ENCODE assay signal across 8 cellular contexts in genomic region chr5:146662229-146662628, GRCh38.
DNase-seq lines count a peak whose midpoint lies in the region; ATAC-seq, FAIRE-seq and TF ChIP-seq lines count a peak whose summit lies in the region.

No MANE protein-coding gene starts in this region.

- H3K27ac ChIP-seq in DND-41 (ENCODE audit: low read length), result no peak overlapping the region
- H3K27ac ChIP-seq in astrocyte (ENCODE audit: low read depth, low read length), result no peak overlapping the region
- H3K27ac ChIP-seq in mesenchymal stem cell (ENCODE audit: low read length, poor library complexity, severe bottlenecking), result no peak overlapping the region
- H3K27ac ChIP-seq in uterus, result no peak overlapping the region
- H3K27ac ChIP-seq in colonic mucosa, result no peak overlapping the region

- H3K79me1 ChIP-seq in mesenchymal stem cell (replicated peaks; ENCODE audit: low read length, poor library complexity, severe bottlenecking), result no peaks in the 10 kb centered on the region

- H3K4ac ChIP-seq in mesenchymal stem cell (ENCODE audit: low read depth in 1 of 2, low read length in 2 of 2), result no peak overlapping the region

- H3K4me2 ChIP-seq in DND-41 (ENCODE audit: insufficient read depth, low read length), result no peak overlapping the region
- no peak overlapping the region for H3K4me2 ChIP-seq in astrocyte (ENCODE audit: low read length)
- no peak overlapping the region for H3K4me2 ChIP-seq in mesenchymal stem cell (ENCODE audit: low read length, poor library complexity, severe bottlenecking)

- ATAC-seq in DND-41 (ENCODE audit: insufficient read depth, low read depth), result no peak
- ATAC-seq in HG03565 (IDR thresholded peaks at IDR 0.05; ENCODE audit: unreplicated experiment), result peak; percentile 47
- no peak for ATAC-seq in stimulated activated naive B cell treated with anti-CD40 and anti-IgM and Interleukin-4, amounts not matched to agents 10 μg/mL and 1 μg/mL and 100 μg/mL, for 72 hours (replicated peaks)
- ATAC-seq in HG03135 (IDR thresholded peaks at IDR 0.05; ENCODE audit: unreplicated experiment), result no peak

- H3K27ac Mint-ChIP-seq in astrocyte (ENCODE audit: unreplicated experiment), result no peak overlapping the region
- no peak overlapping the region for H3K27ac Mint-ChIP-seq in stimulated activated naive B cell treated with anti-CD40 and anti-IgM and Interleukin-4, amounts not matched to agents 10 μg/mL and 1 μg/mL and 100 μg/mL, for 72 hours

- no peak overlapping the region for H3K18ac ChIP-seq in mesenchymal stem cell (ENCODE audit: low read depth in 1 of 2, low read length in 2 of 2)

- H3K27me3 ChIP-seq in DND-41 (ENCODE audit: insufficient read depth, low read length, poor library complexity), result peaks cover 9% of the 10 kb centered on the region
- H3K27me3 ChIP-seq in astrocyte (ENCODE audit: insufficient read depth, low read length), result no peaks in the 10 kb centered on the region
- no peaks in the 10 kb centered on the region for H3K27me3 ChIP-seq in mesenchymal stem cell (ENCODE audit: control insufficient read depth in 1 of 2, insufficient read depth in 1 of 2, low read length in 2 of 2)
- H3K27me3 ChIP-seq in uterus, result no peaks in the 10 kb centered on the region
- no peaks in the 10 kb centered on the region for H3K27me3 ChIP-seq in colonic mucosa

- H2AFZ ChIP-seq in DND-41 (ENCODE audit: low read depth, low read length) (no peak overlapping the region), astrocyte (ENCODE audit: low read depth, low read length) (no peak overlapping the region), mesenchymal stem cell (ENCODE audit: low read depth, low read length) (no peak overlapping the region)

- H3K23ac ChIP-seq in mesenchymal stem cell (ENCODE audit: low read length in 2 of 2), result no peak overlapping the region

- no peak overlapping the region for H2AK5ac ChIP-seq in mesenchymal stem cell (ENCODE audit: low read length, severe bottlenecking)

- H3K4me3 ChIP-seq in DND-41 (ENCODE audit: low read depth in 1 of 2, low read length in 2 of 2), result no peak overlapping the region
- no peak overlapping the region for H3K4me3 ChIP-seq in astrocyte (ENCODE audit: insufficient read depth, low read depth, low read length)
- H3K4me3 ChIP-seq in mesenchymal stem cell (ENCODE audit: insufficient read depth in 1 of 2, low read depth in 1 of 2, low read length in 2 of 2), result no peak overlapping the region
- no peak overlapping the region for H3K4me3 ChIP-seq in uterus
- H3K4me3 ChIP-seq in colonic mucosa, result no peak overlapping the region

- H4K91ac ChIP-seq in mesenchymal stem cell (ENCODE audit: low read length), result no peak overlapping the region

- DNase-seq in DND-41 (peak; percentile 13), astrocyte (ENCODE audit: low read depth) (no peak), mesenchymal stem cell (peak; percentile 19), uterus (no peak), colonic mucosa (no peak)
- no peak for DNase-seq in stimulated activated naive B cell treated with anti-CD40 and anti-IgM and Interleukin-4, amounts not matched to agents 10 μg/mL and 1 μg/mL and 100 μg/mL, for 72 hours

- TF ChIP-seq CTCF in DND-41 (IDR thresholded peaks at IDR 0.05; ENCODE audit: borderline replicate concordance, extremely low read depth, low read length, poor library complexity, severe bottlenecking), result peak; percentile 78
- peak; percentile 74 for TF ChIP-seq CTCF in astrocyte (IDR thresholded peaks at IDR 0.05; ENCODE audit: insufficient read depth, low read depth, low read length)
- peak in 1 of 4 experiments; percentile 27 for TF ChIP-seq CTCF in uterus (IDR thresholded peaks at IDR 0.05)
- no peak for TF ChIP-seq CTCF in colonic mucosa (IDR thresholded peaks at IDR 0.05)

- no peak for FAIRE-seq in astrocyte (lab: Jason Lieb, UNC)

- no peak overlapping the region for H2BK15ac ChIP-seq in mesenchymal stem cell (ENCODE audit: low read depth, poor library complexity, severe bottlenecking)

- H4K20me1 ChIP-seq in DND-41 (ENCODE audit: insufficient read depth, low read length) (no peaks in the 10 kb centered on the region), astrocyte (ENCODE audit: insufficient read depth, low read length) (no peaks in the 10 kb centered on the region)

- no peaks in the 10 kb centered on the region for H3K79me2 ChIP-seq in DND-41 (ENCODE audit: insufficient read depth, low read length)
- no peaks in the 10 kb centered on the region for H3K79me2 ChIP-seq in astrocyte (ENCODE audit: insufficient read depth, low read length)

- H3K4me3 Mint-ChIP-seq in astrocyte (ENCODE audit: unreplicated experiment), result no peak overlapping the region
- no peak overlapping the region for H3K4me3 Mint-ChIP-seq in stimulated activated naive B cell treated with anti-CD40 and anti-IgM and Interleukin-4, amounts not matched to agents 10 μg/mL and 1 μg/mL and 100 μg/mL, for 72 hours

- H3K27me3 Mint-ChIP-seq in astrocyte (ENCODE audit: low read depth, unreplicated experiment), result no peaks in the 10 kb centered on the region
- peaks cover 0 to 4% of the 10 kb centered on the region in 2 donors for H3K27me3 Mint-ChIP-seq in stimulated activated naive B cell treated with anti-CD40 and anti-IgM and Interleukin-4, amounts not matched to agents 10 μg/mL and 1 μg/mL and 100 μg/mL, for 72 hours

- H3K9me3 ChIP-seq in DND-41 (ENCODE audit: insufficient read depth, low read length, severe bottlenecking) (no peaks in the 10 kb centered on the region), astrocyte (ENCODE audit: insufficient read depth, low read depth, low read length) (no peaks in the 10 kb centered on the region), mesenchymal stem cell (ENCODE audit: control insufficient read depth, low read length) (no peaks in the 10 kb centered on the region), uterus (no peaks in the 10 kb centered on the region), colonic mucosa (no peaks in the 10 kb centered on the region)

- H3K36me3 Mint-ChIP-seq in astrocyte (ENCODE audit: low read depth, unreplicated experiment), result no peaks in the 10 kb centered on the region
- no peaks in the 10 kb centered on the region for H3K36me3 Mint-ChIP-seq in stimulated activated naive B cell treated with anti-CD40 and anti-IgM and Interleukin-4, amounts not matched to agents 10 μg/mL and 1 μg/mL and 100 μg/mL, for 72 hours

- no peak overlapping the region for H2BK12ac ChIP-seq in mesenchymal stem cell (ENCODE audit: low read length in 2 of 2)

- no peak overlapping the region for H3K14ac ChIP-seq in mesenchymal stem cell (ENCODE audit: low read length in 2 of 2)

- H2BK5ac ChIP-seq in mesenchymal stem cell (ENCODE audit: low read depth, low read length, poor library complexity, severe bottlenecking), result no peak overlapping the region

- H3K9ac ChIP-seq in DND-41 (ENCODE audit: low read depth, low read length) (no peak overlapping the region), astrocyte (ENCODE audit: low read length) (no peak overlapping the region), mesenchymal stem cell (ENCODE audit: low read length) (no peak overlapping the region), colonic mucosa (ENCODE audit: low read depth in 2 of 2, low read length in 2 of 2) (no peak overlapping the region)

- H3K4me1 ChIP-seq in DND-41 (ENCODE audit: insufficient read depth, low read length) (no peaks in the 10 kb centered on the region), astrocyte (ENCODE audit: insufficient read depth, low read length) (no peaks in the 10 kb centered on the region), mesenchymal stem cell (ENCODE audit: control insufficient read depth, insufficient read depth, low read depth, low read length) (peaks cover 1% of the 10 kb centered on the region), uterus (no peaks in the 10 kb centered on the region), colonic mucosa (no peaks in the 10 kb centered on the region)

- TF ChIP-seq POLR2A in uterus (IDR thresholded peaks at IDR 0.05), result no peak

- no peak overlapping the region for H4K8ac ChIP-seq in mesenchymal stem cell (ENCODE audit: low read length)

- H3K4me1 Mint-ChIP-seq in astrocyte (ENCODE audit: low read depth, unreplicated experiment), result no peaks in the 10 kb centered on the region
- no peaks in the 10 kb centered on the region for H3K4me1 Mint-ChIP-seq in stimulated activated naive B cell treated with anti-CD40 and anti-IgM and Interleukin-4, amounts not matched to agents 10 μg/mL and 1 μg/mL and 100 μg/mL, for 72 hours

- no peaks in the 10 kb centered on the region for H3K36me3 ChIP-seq in DND-41 (ENCODE audit: insufficient read depth, low read length)
- H3K36me3 ChIP-seq in astrocyte (ENCODE audit: insufficient read depth, low read length), result no peaks in the 10 kb centered on the region
- H3K36me3 ChIP-seq in mesenchymal stem cell (ENCODE audit: control insufficient read depth in 1 of 2, insufficient read depth in 2 of 2, low read depth in 1 of 2, low read length in 2 of 2), result no peaks in the 10 kb centered on the region
- no peaks in the 10 kb centered on the region for H3K36me3 ChIP-seq in uterus
- H3K36me3 ChIP-seq in colonic mucosa, result no peaks in the 10 kb centered on the region

- intact Hi-C loops in uterus (cut with DNase I; ENCODE audit: low total_unique reads), result no loop called here
- intact Hi-C loops in colonic mucosa (cut with DNase I), result loop anchor here (5.0 kb wide), 1 partner anchor 305 kb away; no protein-coding TSS in a partner anchor

- no peaks in the 10 kb centered on the region for H3K9me3 Mint-ChIP-seq in astrocyte (ENCODE audit: unreplicated experiment)
- H3K9me3 Mint-ChIP-seq in stimulated activated naive B cell treated with anti-CD40 and anti-IgM and Interleukin-4, amounts not matched to agents 10 μg/mL and 1 μg/mL and 100 μg/mL, for 72 hours, result no peaks in the 10 kb centered on the region

- H2BK120ac ChIP-seq in mesenchymal stem cell (ENCODE audit: low read depth, low read length), result no peak overlapping the region

- WGBS in mesenchymal stem cell, result no CpG with 5 or more reads among the region's 1 CpG

Comparison
In these comparisons a context has a peak if more than half of its experiments do, and no peak if none do; other contexts are left out.
1. DNase-seq: peak in DND-41 (single experiment) and mesenchymal stem cell (single experiment); none in astrocyte (single experiment), stimulated activated naive B cell treated with anti-CD40 and anti-IgM and Interleukin-4, amounts not matched to agents 10 μg/mL and 1 μg/mL and 100 μg/mL, for 72 hours (single experiment), uterus (0 of 2) and colonic mucosa (single experiment).